ENCODE assay signal across 11 cellular contexts in genomic region chr12:46401703-46402102, GRCh38. TPM values are rescaled to one million over a fixed set of nuclear protein-coding genes. Genes with fewer than 3 reads are reported as not detected.
DNase-seq lines count a peak whose midpoint lies in the region; ATAC-seq and TF ChIP-seq lines count a peak whose summit lies in the region.
"Had no signal": no experiment of that assay in that cellular context is flagged by ENCODE, and none has a peak within 500 bp of the region (broad histone marks: within the 10 kb centered on the region; RNA-seq: fewer than 3 reads in every experiment).

No MANE protein-coding gene starts in this region.

- TF ChIP-seq CTCF in Loucy (conservative IDR thresholded peaks at IDR 0.05; ENCODE audit: low read length) (no peak), chondrocyte (IDR thresholded peaks at IDR 0.05) (peak; percentile 20), thoracic aorta (IDR thresholded peaks at IDR 0.05) (peak; percentile 36)

- H3K27me3 ChIP-seq in Loucy (ENCODE audit: insufficient read depth, low read length, poor library complexity, severe bottlenecking) (no peaks in the 10 kb centered on the region), thoracic aorta (replicated peaks; ENCODE audit: insufficient read depth) (no peaks in the 10 kb centered on the region)

- no peaks in the 10 kb centered on the region for H3K9me2 ChIP-seq in Loucy (replicated peaks; ENCODE audit: low read depth, low read length)

- H3K36me3 Mint-ChIP-seq in chondrocyte (ENCODE audit: low read depth), result peaks cover 2% of the 10 kb centered on the region

- peaks cover 9% of the 10 kb centered on the region; the same call in 1 of the 2 replicates for H3F3A ChIP-seq in Loucy (ENCODE audit: low read depth)

- no peak overlapping the region for H2AFZ ChIP-seq in Loucy (ENCODE audit: low read length)

- no peaks in the 10 kb centered on the region for H3K27me3 Mint-ChIP-seq in chondrocyte (ENCODE audit: low read depth)

- peak overlapping the region; percentile 11 for H3K4me2 ChIP-seq in Loucy (ENCODE audit: low read depth, low read length, poor library complexity, severe bottlenecking)

- no peak for DNase-seq in chondrocyte (ENCODE audit: low spot score)
- peak; percentile 65 for DNase-seq in iris pigment epithelial cell (ENCODE audit: low read depth)
- no peak for DNase-seq in thoracic aorta (ENCODE audit: low spot score)
- no peak for DNase-seq in nucleus accumbens (lab: John Stamatoyannopoulos, UW)
- DNase-seq in NCI-H2029 treated with DMSO at 0.1 percent for 48 hours (lab: John Stamatoyannopoulos, UW), result no peak
- no peak for DNase-seq in NCI-H82 treated with DMSO at 0.1 percent for 48 hours (lab: John Stamatoyannopoulos, UW; ENCODE audit: unreplicated experiment)
- DNase-seq: activated T-cell treated with anti-CD3 and anti-CD28 coated beads, Interleukin-2, amount 50 U/mL, for 72 hours; effector CD8-positive, alpha-beta T cell; NCI-H524 treated with DMSO at 0.1 percent for 48 hours had no signal

- peaks cover 14% of the 10 kb centered on the region for H3K9me3 Mint-ChIP-seq in chondrocyte (ENCODE audit: low read depth)

- H3K27ac ChIP-seq in thoracic aorta, result peak overlapping the region; percentile 51 to 58

- H3K4me1 Mint-ChIP-seq in chondrocyte (ENCODE audit: low read depth), result peaks cover 58% of the 10 kb centered on the region

- peak overlapping the region; percentile 21 for H3K9ac ChIP-seq in Loucy (ENCODE audit: low read depth, low read length, poor library complexity, severe bottlenecking)

- no peak overlapping the region for H3K4me3 ChIP-seq in Loucy (ENCODE audit: low read length, poor library complexity, severe bottlenecking)
- H3K4me3 ChIP-seq in thoracic aorta, result no peak overlapping the region

- no peaks in the 10 kb centered on the region for H3K9me3 ChIP-seq in Loucy (ENCODE audit: insufficient read depth, low read depth, low read length)
- H3K9me3 ChIP-seq in thoracic aorta, result no peaks in the 10 kb centered on the region

- no peak for ATAC-seq in thoracic aorta (ENCODE audit: insufficient number of reproducible peaks, low FRiP score, low read depth)
- no peak for ATAC-seq in GM19324 (IDR thresholded peaks at IDR 0.05; ENCODE audit: low FRiP score, unreplicated experiment)
- ATAC-seq: activated T-cell treated with anti-CD3 and anti-CD28 coated beads, Interleukin-2, amount 50 U/mL, for 72 hours had no signal

- H3K4me1 ChIP-seq in Loucy (ENCODE audit: insufficient read depth, low read length, poor library complexity, severe bottlenecking) (peaks cover 58% of the 10 kb centered on the region), thoracic aorta (ENCODE audit: control insufficient read depth in 1 of 2, low read depth in 2 of 2) (peaks cover 28 to 49% of the 10 kb centered on the region in 2 donors)

- H3K36me3 ChIP-seq in Loucy (ENCODE audit: insufficient read depth, low read length) (no peaks in the 10 kb centered on the region), thoracic aorta (no peaks in the 10 kb centered on the region)

- H3K4me3 Mint-ChIP-seq in chondrocyte (ENCODE audit: unreplicated experiment), result no peak overlapping the region
- H3K4me3 Mint-ChIP-seq: activated T-cell treated with anti-CD3 and anti-CD28 coated beads, Interleukin-2, amount 50 U/mL, for 72 hours had no signal

- peak overlapping the region; percentile 49 for H3K27ac Mint-ChIP-seq in chondrocyte (ENCODE audit: unreplicated experiment)
- H3K27ac Mint-ChIP-seq: activated T-cell treated with anti-CD3 and anti-CD28 coated beads, Interleukin-2, amount 50 U/mL, for 72 hours had no signal

- H4K20me1 ChIP-seq in Loucy (ENCODE audit: insufficient read depth, low read length, poor library complexity, severe bottlenecking), result no peaks in the 10 kb centered on the region

- H3K79me2 ChIP-seq in Loucy (ENCODE audit: insufficient read depth, low read length), result no peaks in the 10 kb centered on the region

RNA-seq across cellular contexts. Expression of gene SLC38A2, which starts 29.1 kb away (rescaled TPM):
- total RNA-seq in chondrocyte (580 to 614 TPM (median 596 TPM) in 3 replicates), thoracic aorta (100 to 1,000 TPM; 334 to 384 TPM)
